ENCODE assay signal across 8 cellular contexts in genomic region chr2:219176818-219177593, GRCh38. TPM values are rescaled to one million over a fixed set of nuclear protein-coding genes. Genes with fewer than 3 reads are reported as not detected.
DNase-seq lines count a peak whose midpoint lies in the region; ATAC-seq and TF ChIP-seq lines count a peak whose summit lies in the region.

Gene CNPPD1, minus strand, starts transcription at chr2:219176925. Its CDS starts 97 bp downstream, at chr2:219176828.

- no peaks in the 10 kb centered on the region for H3K27me3 Mint-ChIP-seq in T-helper 1 cell treated with Interleukin-12 subunit alpha and Interleukin-12 subunit beta and Interleukin-4 antibody, amounts not matched to agents 30 μg/mL and 1 μg/mL, for 36 hours (ENCODE audit: low read depth)

- H3K36me3 ChIP-seq in left ventricle myocardium inferior (peaks cover 59% of the 10 kb centered on the region), psoas muscle (ENCODE audit: insufficient read depth in 1 of 2, low read depth in 1 of 2) (peaks cover 3 to 67% of the 10 kb centered on the region in 2 donors), urinary bladder (ENCODE audit: insufficient read depth) (peaks cover 8% of the 10 kb centered on the region)

- peak within 1 kb of the TSS; percentile 99 for H3K27ac ChIP-seq in left ventricle myocardium inferior (replicated peaks)
- H3K27ac ChIP-seq in psoas muscle = peak within 1 kb of the TSS; percentile 87
- peak within 1 kb of the TSS; percentile 100 for H3K27ac ChIP-seq in urinary bladder (ENCODE audit: low read depth)

- H3K36me3 Mint-ChIP-seq in T-helper 1 cell treated with Interleukin-12 subunit alpha and Interleukin-12 subunit beta and Interleukin-4 antibody, amounts not matched to agents 30 μg/mL and 1 μg/mL, for 36 hours (ENCODE audit: low read depth) = peaks cover 35% of the 10 kb centered on the region

- DNase-seq in GM13977 (ENCODE audit: low spot score) = peak; percentile 93
- peak; percentile 30 for DNase-seq in NCI-H1436 treated with DMSO at 0.1 percent for 48 hours (lab: John Stamatoyannopoulos, UW)
- DNase-seq in amniotic epithelial cell (ENCODE audit: low read depth) = peak; percentile 66
- peak; percentile 91 for DNase-seq in left ventricle myocardium inferior
- DNase-seq in psoas muscle = peak; percentile 92 to 95

- H3K9me3 ChIP-seq in left ventricle myocardium inferior (replicated peaks) = no peaks in the 10 kb centered on the region
- H3K9me3 ChIP-seq in psoas muscle = no peaks in the 10 kb centered on the region

- peak within 1 kb of the TSS; percentile 82 for H3K4me3 Mint-ChIP-seq in T-helper 1 cell treated with Interleukin-12 subunit alpha and Interleukin-12 subunit beta and Interleukin-4 antibody, amounts not matched to agents 30 μg/mL and 1 μg/mL, for 36 hours

- H3K27ac Mint-ChIP-seq in T-helper 1 cell treated with Interleukin-12 subunit alpha and Interleukin-12 subunit beta and Interleukin-4 antibody, amounts not matched to agents 30 μg/mL and 1 μg/mL, for 36 hours = peak within 1 kb of the TSS; percentile 94

- ATAC-seq in HG02798 (IDR thresholded peaks at IDR 0.05; ENCODE audit: poor library complexity, unreplicated experiment) (peak; percentile 73), psoas muscle (peak; percentile 82 to 89 (median 87))

- in situ Hi-C loops in GM13977 (cut with MboI; ENCODE audit: low pct_unique_long_range_greater_than_20kb, low sequenced_read_pairs, unreplicated experiment) = loop anchor here (10.0 kb wide), 1 partner anchor 118 kb away; no protein-coding TSS in a partner anchor

- H3K27me3 ChIP-seq in left ventricle myocardium inferior (ENCODE audit: low read depth) = no peaks in the 10 kb centered on the region
- H3K27me3 ChIP-seq in psoas muscle (ENCODE audit: insufficient read depth in 3 of 3, low read length in 2 of 3) = no peaks in the 10 kb centered on the region

- intact Hi-C loops in left ventricle myocardium inferior (cut with micrococcal nuclease) = no loop called here
- intact Hi-C loops in psoas muscle (cut with DNase I) = loop anchor here (5.0 to 10.0 kb wide), 4 partner anchors 40 to 782 kb away; partner anchors contain the start of genes ABCB6 (in 1 of the 2), CHPF (in 1 of the 2), CTDSP1 (in 1 of the 2) and TMEM198 (in 1 of the 2)

- 0 to 1% (median 0%) methylated on average over 53 to 69 of the region's 69 CpGs for WGBS in psoas muscle, 3 donors
- under 1% methylated on average over 69 of the region's 69 CpGs for WGBS in urinary bladder

- TF ChIP-seq CTCF in GM13977 (IDR thresholded peaks at IDR 0.05; ENCODE audit: extremely low read depth, insufficient read depth, missing control alignments) (no peak), left ventricle myocardium inferior (IDR thresholded peaks at IDR 0.05; ENCODE audit: borderline replicate concordance) (no peak), psoas muscle (IDR thresholded peaks at IDR 0.05) (peak; percentile 12)

- peak within 1 kb of the TSS; percentile 88 for H3K4me3 ChIP-seq in left ventricle myocardium inferior
- peak within 1 kb of the TSS; percentile 100 for H3K4me3 ChIP-seq in psoas muscle
- H3K4me3 ChIP-seq in urinary bladder (ENCODE audit: low read depth, low read length) = peak within 1 kb of the TSS; percentile 82

- H3K4me1 ChIP-seq in left ventricle myocardium inferior (peaks cover 56% of the 10 kb centered on the region), psoas muscle (peaks cover 36% of the 10 kb centered on the region), urinary bladder (ENCODE audit: insufficient read depth) (no peaks in the 10 kb centered on the region)

- peaks cover 53% of the 10 kb centered on the region for H3K4me1 Mint-ChIP-seq in T-helper 1 cell treated with Interleukin-12 subunit alpha and Interleukin-12 subunit beta and Interleukin-4 antibody, amounts not matched to agents 30 μg/mL and 1 μg/mL, for 36 hours (ENCODE audit: low read depth)

- no peaks in the 10 kb centered on the region for H3K9me3 Mint-ChIP-seq in T-helper 1 cell treated with Interleukin-12 subunit alpha and Interleukin-12 subunit beta and Interleukin-4 antibody, amounts not matched to agents 30 μg/mL and 1 μg/mL, for 36 hours

RNA-seq across cellular contexts. Expression of gene CNPPD1, which starts in this region (rescaled TPM):
- total RNA-seq in left ventricle myocardium inferior = 58.1 TPM
- 10 to 100 TPM; 58.5 to 76.0 (median 70.0) TPM for total RNA-seq in psoas muscle
- 10 to 100 TPM; 71.0 to 81.5 (median 72.7) TPM for polyA plus RNA-seq in psoas muscle
- total RNA-seq in urinary bladder = 23.0 TPM
- polyA plus RNA-seq in urinary bladder = 77.7 TPM

Comparison
In these comparisons a context has a peak if more than half of its experiments do, and no peak if none do; other contexts are left out.
1. Peak in every context shown above with its lines: DNase-seq, ATAC-seq, H3K4me3 ChIP-seq and H3K27ac ChIP-seq.
2. DNase-seq: peak in every context shown above with its lines; median percentile 94 in psoas muscle; 93 in GM13977; 91 in left ventricle myocardium inferior; 66 in amniotic epithelial cell; 30 in NCI-H1436 treated with DMSO at 0.1 percent for 48 hours.